Comparison of ENCODE assay signal across 18 cellular contexts in the genomic region with DNA sequence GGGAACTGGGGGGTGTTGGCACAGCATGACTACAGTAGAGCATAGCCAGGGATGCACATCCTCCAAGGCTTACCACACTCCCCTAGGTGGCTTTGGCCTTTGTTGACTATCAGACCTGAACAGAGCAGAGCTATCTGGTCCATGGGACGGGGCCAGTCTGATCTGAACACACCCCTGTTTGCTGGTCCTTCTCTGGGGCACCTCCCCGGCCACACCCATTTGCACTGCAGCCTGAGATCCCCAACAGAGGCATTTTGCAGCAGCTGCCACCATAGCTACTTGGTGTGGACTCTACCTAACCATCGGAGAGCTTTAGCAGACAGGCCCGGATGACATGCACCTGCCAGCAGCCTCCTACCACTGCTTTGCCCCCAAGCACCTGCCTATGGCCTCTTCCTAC.
DNase-seq lines count a peak whose midpoint lies in the region; ATAC-seq and TF ChIP-seq lines count a peak whose summit lies in the region.
"Had no signal": no experiment of that assay in that cellular context is flagged by ENCODE, and none has a peak within 500 bp of the region (broad histone marks: within the 10 kb centered on the region; RNA-seq: fewer than 3 reads in every experiment).

No MANE protein-coding gene starts in this region.

- no peaks in the 10 kb centered on the region for H3K27me3 ChIP-seq in mesenchymal stem cell (ENCODE audit: control insufficient read depth in 1 of 2, insufficient read depth in 1 of 2, low read length in 2 of 2)
- H3K27me3 ChIP-seq in neuronal stem cell (ENCODE audit: control insufficient read depth in 3 of 3, insufficient read depth in 3 of 3, low read depth in 1 of 3, low read length in 3 of 3) = no peaks in the 10 kb centered on the region
- H3K27me3 ChIP-seq: BLaER1 treated with 17β-estradiol and CSF1 and Interleukin-3, amounts not matched to agents 10 nM and 100 nM had no signal

- no peaks in the 10 kb centered on the region for H3K79me1 ChIP-seq in mesenchymal stem cell (replicated peaks; ENCODE audit: low read length, poor library complexity, severe bottlenecking)
- H3K79me1 ChIP-seq in neuronal stem cell (ENCODE audit: low read depth, low read length) = no peaks in the 10 kb centered on the region

- H3K18ac ChIP-seq in mesenchymal stem cell (ENCODE audit: low read depth in 1 of 2, low read length in 2 of 2) (no peak overlapping the region), neuronal stem cell (ENCODE audit: low read length) (peak overlapping the region; percentile 57)

- no peak overlapping the region for H3K4me3 ChIP-seq in mesenchymal stem cell (ENCODE audit: insufficient read depth in 1 of 2, low read depth in 1 of 2, low read length in 2 of 2)
- H3K4me3 ChIP-seq in neuronal stem cell (ENCODE audit: low read length in 2 of 2) = no peak overlapping the region
- H3K4me3 ChIP-seq: A549; BLaER1 treated with 17β-estradiol and CSF1 and Interleukin-3, amounts not matched to agents 10 nM and 100 nM had no signal

- peak; percentile 64 for DNase-seq in chondrocyte (ENCODE audit: low spot score)
- DNase-seq in mesenchymal stem cell = no peak
- DNase-seq in neuronal stem cell (ENCODE audit: low spot score) = no peak
- DNase-seq in activated CD4-positive, CD25-positive, alpha-beta regulatory T cell treated with anti-CD3 and anti-CD28 coated beads, Interleukin-2, amount 50 U/mL, for 72 hours = no peak
- DNase-seq in HPDE6-E6E7 (ENCODE audit: extremely low spot score) = no peak
- DNase-seq: AML-193; Caco-2; Calu3; CD4-positive, alpha-beta T cell; CD8-positive, alpha-beta T cell; DMS79 treated with DMSO at 0.1 percent for 48 hours; GF-D8 had no signal

- H3K4me2 ChIP-seq in mesenchymal stem cell (ENCODE audit: low read length, poor library complexity, severe bottlenecking) (no peak overlapping the region), neuronal stem cell (ENCODE audit: insufficient read depth, low read length, poor library complexity, severe bottlenecking) (no peak overlapping the region)
- H3K4me2 ChIP-seq: A549; BLaER1 treated with 17β-estradiol and CSF1 and Interleukin-3, amounts not matched to agents 10 nM and 100 nM had no signal

- H3K27ac ChIP-seq in mesenchymal stem cell (ENCODE audit: low read length, poor library complexity, severe bottlenecking) (no peak overlapping the region), neuronal stem cell (replicated peaks; ENCODE audit: low read length) (no peak overlapping the region)
- H3K27ac ChIP-seq: 22Rv1; A549; BLaER1 treated with 17β-estradiol and CSF1 and Interleukin-3, amounts not matched to agents 10 nM and 100 nM; C4-2B had no signal

- H3K9me3 ChIP-seq in mesenchymal stem cell (ENCODE audit: control insufficient read depth, low read length) = no peaks in the 10 kb centered on the region
- no peaks in the 10 kb centered on the region for H3K9me3 ChIP-seq in neuronal stem cell (replicated peaks in 1 of 2; ENCODE audit: control insufficient read depth in 2 of 2, insufficient read depth in 1 of 2, low read depth in 1 of 2, low read length in 2 of 2)
- H3K9me3 ChIP-seq: A549; BLaER1 treated with 17β-estradiol and CSF1 and Interleukin-3, amounts not matched to agents 10 nM and 100 nM; Caco-2 had no signal

- no peak overlapping the region for H2BK120ac ChIP-seq in mesenchymal stem cell (ENCODE audit: low read depth, low read length)
- H2BK120ac ChIP-seq in neuronal stem cell (ENCODE audit: low read depth, low read length) = no peak overlapping the region

- H2BK5ac ChIP-seq in mesenchymal stem cell (ENCODE audit: low read depth, low read length, poor library complexity, severe bottlenecking) (no peak overlapping the region), neuronal stem cell (ENCODE audit: low read length) (no peak overlapping the region)

- H3K14ac ChIP-seq in mesenchymal stem cell (ENCODE audit: low read length in 2 of 2) = no peak overlapping the region
- H3K14ac ChIP-seq in neuronal stem cell (ENCODE audit: low read length) = peak overlapping the region; percentile 71

- peaks cover 9% of the 10 kb centered on the region for H3K27me3 Mint-ChIP-seq in chondrocyte (ENCODE audit: low read depth)
- H3K27me3 Mint-ChIP-seq: B cell; CD4-positive, alpha-beta T cell had no signal

- 84% methylated on average over 4 of the region's 4 CpGs for whole genome bisulfite sequencing in mesenchymal stem cell
- no CpG with 5 or more reads among the region's 4 CpGs for WGBS in neuronal stem cell (ENCODE audit: extremely low coverage in 2 of 2, insufficient read length in 2 of 2, insufficient replicate concordance in 1 of 2), 2 donors

- no peak for TF ChIP-seq CTCF in chondrocyte (IDR thresholded peaks at IDR 0.05)

- H4K91ac ChIP-seq in mesenchymal stem cell (ENCODE audit: low read length) (peak overlapping the region; percentile 50), neuronal stem cell (ENCODE audit: low read depth, low read length, poor library complexity) (peak overlapping the region; percentile 53)

- H3K4me3 Mint-ChIP-seq in chondrocyte (ENCODE audit: unreplicated experiment) = no peak overlapping the region
- H3K4me3 Mint-ChIP-seq: B cell; CD4-positive, alpha-beta T cell; CD8-positive, alpha-beta T cell had no signal

- no peak overlapping the region for H3K4ac ChIP-seq in mesenchymal stem cell (ENCODE audit: low read depth in 1 of 2, low read length in 2 of 2)
- H3K4ac ChIP-seq in neuronal stem cell (ENCODE audit: low read length) = no peak overlapping the region

- H3K4me1 Mint-ChIP-seq in chondrocyte (ENCODE audit: low read depth) = no peaks in the 10 kb centered on the region
- H3K4me1 Mint-ChIP-seq: B cell had no signal

- no peaks in the 10 kb centered on the region for H3K9me3 Mint-ChIP-seq in chondrocyte (ENCODE audit: low read depth)

- no peak overlapping the region for H2AK5ac ChIP-seq in mesenchymal stem cell (ENCODE audit: low read length, severe bottlenecking)
- peak overlapping the region; percentile 63 for H2AK5ac ChIP-seq in neuronal stem cell (ENCODE audit: low read depth, low read length)

- no peak overlapping the region for H2BK12ac ChIP-seq in mesenchymal stem cell (ENCODE audit: low read length in 2 of 2)
- no peak overlapping the region for H2BK12ac ChIP-seq in neuronal stem cell (ENCODE audit: low read length)

- H3K36me3 Mint-ChIP-seq in chondrocyte (ENCODE audit: low read depth) = no peaks in the 10 kb centered on the region
- H3K36me3 Mint-ChIP-seq: CD8-positive, alpha-beta T cell had no signal

- H2AFZ ChIP-seq in mesenchymal stem cell (ENCODE audit: low read depth, low read length) (no peak overlapping the region), neuronal stem cell (ENCODE audit: low read length) (no peak overlapping the region)

- ATAC-seq in HG03565 (IDR thresholded peaks at IDR 0.05; ENCODE audit: unreplicated experiment) = no peak
- ATAC-seq: A549; CD8-positive, alpha-beta T cell had no signal

- H3K23ac ChIP-seq in mesenchymal stem cell (ENCODE audit: low read length in 2 of 2) (no peak overlapping the region), neuronal stem cell (ENCODE audit: low read depth, low read length, poor library complexity) (no peak overlapping the region)

- H3K36me3 ChIP-seq in mesenchymal stem cell (ENCODE audit: control insufficient read depth in 1 of 2, insufficient read depth in 2 of 2, low read depth in 1 of 2, low read length in 2 of 2) (no peaks in the 10 kb centered on the region), neuronal stem cell (replicated peaks in 1 of 2; ENCODE audit: control insufficient read depth in 2 of 2, insufficient read depth in 2 of 2, low read length in 2 of 2) (no peaks in the 10 kb centered on the region)
- H3K36me3 ChIP-seq: BLaER1 treated with 17β-estradiol and CSF1 and Interleukin-3, amounts not matched to agents 10 nM and 100 nM had no signal

- no peak overlapping the region for H2BK15ac ChIP-seq in mesenchymal stem cell (ENCODE audit: low read depth, poor library complexity, severe bottlenecking)
- H2BK15ac ChIP-seq in neuronal stem cell (ENCODE audit: low read length) = no peak overlapping the region

- H3K9ac ChIP-seq in mesenchymal stem cell (ENCODE audit: low read length) (no peak overlapping the region), neuronal stem cell (ENCODE audit: low read depth, low read length, poor library complexity) (peak overlapping the region; percentile 50)
- H3K9ac ChIP-seq: BLaER1 treated with 17β-estradiol and CSF1 and Interleukin-3, amounts not matched to agents 10 nM and 100 nM had no signal

- H3K4me1 ChIP-seq in mesenchymal stem cell (ENCODE audit: control insufficient read depth, insufficient read depth, low read depth, low read length) (no peaks in the 10 kb centered on the region), neuronal stem cell (ENCODE audit: control insufficient read depth in 2 of 2, insufficient read depth in 1 of 2, low read depth in 1 of 2, low read length in 2 of 2) (peaks cover 0 to 3% of the 10 kb centered on the region in 2 donors)
- H3K4me1 ChIP-seq: A549; BLaER1 treated with 17β-estradiol and CSF1 and Interleukin-3, amounts not matched to agents 10 nM and 100 nM; Caco-2 had no signal

- no peak overlapping the region for H3K27ac Mint-ChIP-seq in chondrocyte (ENCODE audit: unreplicated experiment)
- H3K27ac Mint-ChIP-seq: B cell; CD4-positive, alpha-beta T cell; CD8-positive, alpha-beta T cell had no signal

- H4K8ac ChIP-seq in mesenchymal stem cell (ENCODE audit: low read length) = no peak overlapping the region
- H4K8ac ChIP-seq in neuronal stem cell (ENCODE audit: low read depth, low read length) = peak overlapping the region; percentile 43
